8 cellular contexts compared by ENCODE assay signal in genomic region chr1:41573803-41574713, GRCh38.
A peak's percentile ranks its signal among the peaks of the same experiment; 100 is the strongest.
DNase-seq lines count a peak whose midpoint lies in the region; ATAC-seq and TF ChIP-seq lines count a peak whose summit lies in the region.

No MANE protein-coding gene starts in this region.

- peaks cover 23% of the 10 kb centered on the region for H3K4me1 ChIP-seq in OCI-LY3 (ENCODE audit: low read length)

- TF ChIP-seq POLR2A in GM18505 (IDR thresholded peaks at IDR 0.05; ENCODE audit: borderline replicate concordance, extremely low read depth, insufficient read depth, insufficient read length), result no peak

- H3K27me3 Mint-ChIP-seq in naive thymus-derived CD8-positive, alpha-beta T cell, result no peaks in the 10 kb centered on the region

- peak overlapping the region; percentile 39 for H3K9ac ChIP-seq in OCI-LY3 (ENCODE audit: low read length)

- TF ChIP-seq EP300 in Ishikawa (IDR thresholded peaks at IDR 0.05; ENCODE audit: borderline replicate concordance), result no peak

- peaks cover 67% of the 10 kb centered on the region for H3K36me3 ChIP-seq in OCI-LY3 (replicated peaks; ENCODE audit: low read depth, low read length)

- peak; percentile 95 for TF ChIP-seq CTCF in 22Rv1 (IDR thresholded peaks at IDR 0.05)
- peak; percentile 81 for TF ChIP-seq CTCF in OCI-LY3 (IDR thresholded peaks at IDR 0.05; ENCODE audit: low read depth, low read length)

- POLR2A ChIA-PET in naive thymus-derived CD8-positive, alpha-beta T cell (lab: Charles Lee), result no interaction called here

- peak; percentile 98 for TF ChIP-seq RAD21 in Ishikawa (IDR thresholded peaks at IDR 0.05; ENCODE audit: low read depth)

- H2AFZ ChIP-seq in OCI-LY3 (ENCODE audit: low read depth, low read length), result no peak overlapping the region

- no peak overlapping the region for H3K4me3 Mint-ChIP-seq in naive thymus-derived CD8-positive, alpha-beta T cell
- no peak overlapping the region for H3K4me3 Mint-ChIP-seq in stimulated activated effector memory CD8-positive, alpha-beta T cell treated with anti-CD3 and anti-CD28 coated beads, Interleukin-12 subunit alpha, Interleukin-12 subunit beta, amount 100 ng/mL, for 72 hours

- H3K36me3 Mint-ChIP-seq in naive thymus-derived CD8-positive, alpha-beta T cell, result no peaks in the 10 kb centered on the region
- peaks cover 50% of the 10 kb centered on the region for H3K36me3 Mint-ChIP-seq in stimulated activated effector memory CD8-positive, alpha-beta T cell treated with anti-CD3 and anti-CD28 coated beads, Interleukin-12 subunit alpha, Interleukin-12 subunit beta, amount 100 ng/mL, for 72 hours

- no peaks in the 10 kb centered on the region for H3K9me3 ChIP-seq in OCI-LY3 (ENCODE audit: insufficient read depth, low read length)

- H3K79me2 ChIP-seq in OCI-LY3 (ENCODE audit: low read length), result peaks cover 100% of the 10 kb centered on the region

- peaks cover 61% of the 10 kb centered on the region for H4K20me1 ChIP-seq in OCI-LY3 (ENCODE audit: insufficient read depth, low read length)

- no peaks in the 10 kb centered on the region for H3K9me3 Mint-ChIP-seq in naive thymus-derived CD8-positive, alpha-beta T cell
- no peaks in the 10 kb centered on the region for H3K9me3 Mint-ChIP-seq in stimulated activated effector memory CD8-positive, alpha-beta T cell treated with anti-CD3 and anti-CD28 coated beads, Interleukin-12 subunit alpha, Interleukin-12 subunit beta, amount 100 ng/mL, for 72 hours

- no peak overlapping the region for H3K4me3 ChIP-seq in OCI-LY3 (ENCODE audit: low read length)

- DNase-seq in activated T-cell treated with anti-CD3 and anti-CD28 coated beads for 1 hour (ENCODE audit: low read depth), result peak; percentile 76
- DNase-seq in naive thymus-derived CD8-positive, alpha-beta T cell, result peak; percentile 55 to 87 (median 77)
- peak; percentile 65 to 84 for DNase-seq in stimulated activated effector memory CD8-positive, alpha-beta T cell treated with anti-CD3 and anti-CD28 coated beads, Interleukin-12 subunit alpha, Interleukin-12 subunit beta, amount 100 ng/mL, for 72 hours (ENCODE audit: low spot score in 2 of 2)

- H3K27ac ChIP-seq in 22Rv1, result no peak overlapping the region
- H3K27ac ChIP-seq in OCI-LY3 (ENCODE audit: low read length), result peak overlapping the region; percentile 63

- H3K4me1 Mint-ChIP-seq in naive thymus-derived CD8-positive, alpha-beta T cell, result peaks cover 2 to 12% (median 7%) of the 10 kb centered on the region in 4 donors
- peaks cover 48% of the 10 kb centered on the region for H3K4me1 Mint-ChIP-seq in stimulated activated effector memory CD8-positive, alpha-beta T cell treated with anti-CD3 and anti-CD28 coated beads, Interleukin-12 subunit alpha, Interleukin-12 subunit beta, amount 100 ng/mL, for 72 hours

- peak overlapping the region; percentile 20; the same call in 1 of the 2 replicates for H3K4me2 ChIP-seq in OCI-LY3 (ENCODE audit: low read length)

- peak overlapping the region in 1 of 10 donors; percentile 39 for H3K27ac Mint-ChIP-seq in naive thymus-derived CD8-positive, alpha-beta T cell
- no peak overlapping the region for H3K27ac Mint-ChIP-seq in stimulated activated effector memory CD8-positive, alpha-beta T cell treated with anti-CD3 and anti-CD28 coated beads, Interleukin-12 subunit alpha, Interleukin-12 subunit beta, amount 100 ng/mL, for 72 hours

- ATAC-seq in GM18505 (IDR thresholded peaks at IDR 0.05; ENCODE audit: unreplicated experiment) (peak; percentile 73), esophagus mucosa (peak; percentile 90)
- peak; percentile 98 to 100 for ATAC-seq in naive thymus-derived CD8-positive, alpha-beta T cell
- ATAC-seq in stimulated activated effector memory CD8-positive, alpha-beta T cell treated with anti-CD3 and anti-CD28 coated beads, Interleukin-12 subunit alpha, Interleukin-12 subunit beta, amount 100 ng/mL, for 72 hours, result peak; percentile 92

- H3K27me3 ChIP-seq in OCI-LY3 (ENCODE audit: low read depth, low read length), result no peaks in the 10 kb centered on the region

TF ChIP-seq in Ishikawa, 13 proteins besides CTCF, POLR2A, EP300 and RAD21:
- TF ChIP-seq TAF1 (IDR thresholded peaks at IDR 0.05; ENCODE audit: low read depth), result no peak
- TF ChIP-seq EGR1 (IDR thresholded peaks at IDR 0.05), result no peak
- no peak for TF ChIP-seq USF1 (IDR thresholded peaks at IDR 0.05)
- no peak for TF ChIP-seq REST (IDR thresholded peaks at IDR 0.05; ENCODE audit: low read depth)
- no peak for TF ChIP-seq CREB1 (IDR thresholded peaks at IDR 0.05; ENCODE audit: low read depth)
- no peak for TF ChIP-seq ZBTB7A (IDR thresholded peaks at IDR 0.05; ENCODE audit: low read depth)
- no peak for TF ChIP-seq NFIC (IDR thresholded peaks at IDR 0.05)
- TF ChIP-seq TCF12 (IDR thresholded peaks at IDR 0.05; ENCODE audit: low read depth), result no peak
- TF ChIP-seq FOXM1 (IDR thresholded peaks at IDR 0.05; ENCODE audit: borderline replicate concordance, low read depth), result no peak
- no peak for TF ChIP-seq MAX (IDR thresholded peaks at IDR 0.05)
- no peak for TF ChIP-seq CEBPB (IDR thresholded peaks at IDR 0.05)
- no peak for TF ChIP-seq YY1 (IDR thresholded peaks at IDR 0.05; ENCODE audit: low read depth)
